Comparison of ENCODE assay signal across 8 cellular contexts in the genomic region with DNA sequence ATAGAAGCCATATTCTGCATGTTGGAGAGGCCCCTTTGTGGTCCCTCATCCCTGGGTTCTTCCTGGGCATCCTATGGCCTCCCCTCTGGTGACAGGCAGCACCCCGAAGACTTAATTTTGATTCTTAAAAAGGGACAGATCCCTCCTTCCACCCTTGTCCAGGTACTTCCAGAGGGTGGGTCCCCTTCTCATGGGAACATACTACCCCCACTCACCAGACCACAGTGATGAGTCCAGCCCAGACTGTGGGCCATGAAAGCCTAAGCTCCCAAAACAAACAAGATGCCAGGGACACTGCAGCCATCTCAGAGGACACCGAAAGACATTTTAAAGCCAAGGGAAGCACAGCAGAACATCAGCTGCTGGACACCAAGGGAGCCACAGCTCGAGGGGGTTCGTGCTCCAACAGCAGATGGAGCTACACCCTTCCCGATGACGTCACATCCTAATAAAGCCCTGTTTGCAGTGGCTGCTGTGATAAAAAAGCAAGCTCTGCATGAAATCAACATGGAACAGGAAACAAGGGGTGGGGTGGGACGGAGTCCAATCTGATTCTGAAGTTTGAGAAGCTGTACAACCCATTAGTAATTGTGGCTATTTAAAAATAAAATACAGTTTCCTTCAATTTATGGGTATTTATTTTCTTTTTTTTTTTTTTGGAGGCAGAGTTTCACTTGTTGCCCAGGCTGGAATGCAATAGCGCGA. TPM values are rescaled to one million over a fixed set of nuclear protein-coding genes. Genes with fewer than 3 reads are reported as not detected.
DNase-seq lines count a peak whose midpoint lies in the region; ATAC-seq and FAIRE-seq lines count a peak whose summit lies in the region.

No MANE protein-coding gene starts in this region.

- no peaks in the 10 kb centered on the region for H3K9me3 Mint-ChIP-seq in CD8-positive, alpha-beta memory T cell

- H3K4me3 ChIP-seq in CD8-positive, alpha-beta memory T cell (ENCODE audit: low read length): no peak overlapping the region
- H3K4me3 ChIP-seq in mesodermal cell (ENCODE audit: extremely low read depth, insufficient read depth, low read length, poor library complexity, severe bottlenecking) (no peak overlapping the region), urinary bladder (ENCODE audit: low read depth, low read length) (no peak overlapping the region)

- no peaks in the 10 kb centered on the region for H3K27me3 Mint-ChIP-seq in CD8-positive, alpha-beta memory T cell

- DNase-seq in CD8-positive, alpha-beta memory T cell: peak; percentile 9 to 45 (median 16)
- DNase-seq in HuH-7 (ENCODE audit: low spot score) (peak; percentile 42), T-helper 9 cell (peak; percentile 15), NCI-H2107 (lab: John Stamatoyannopoulos, UW) (no peak)

- peak overlapping the region in 5 of 7 donors; percentile 23 to 77 (median 34) for H3K4me3 Mint-ChIP-seq in CD8-positive, alpha-beta memory T cell

- FAIRE-seq in endometrium (lab: Jason Lieb, UNC): peak; percentile 71

- H3K27ac Mint-ChIP-seq in CD8-positive, alpha-beta memory T cell: peak overlapping the region; percentile 65 to 97 (median 83)

- no peaks in the 10 kb centered on the region for H3K27me3 ChIP-seq in CD8-positive, alpha-beta memory T cell (ENCODE audit: insufficient read depth, low read length, poor library complexity, severe bottlenecking)

- CTCF ChIA-PET in CD8-positive, alpha-beta memory T cell (lab: Charles Lee): interaction anchor here (1.2 kb wide), 1 partner anchor 48 kb away, joined by 7 read pairs; no protein-coding TSS in a partner anchor

- ATAC-seq in HG02571 (IDR thresholded peaks at IDR 0.05; ENCODE audit: unreplicated experiment): no peak

- POLR2A ChIA-PET in CD8-positive, alpha-beta memory T cell (lab: Charles Lee): no interaction called here

- H3K4me1 ChIP-seq in CD8-positive, alpha-beta memory T cell (ENCODE audit: insufficient read depth, low read length): peaks cover 72% of the 10 kb centered on the region
- peaks cover 29% of the 10 kb centered on the region for H3K4me1 ChIP-seq in mesodermal cell (ENCODE audit: control insufficient read depth, insufficient read depth, low read length, poor library complexity, severe bottlenecking)
- peaks cover 7% of the 10 kb centered on the region for H3K4me1 ChIP-seq in urinary bladder (ENCODE audit: insufficient read depth)

- 56 to 65% methylated on average over 3 to 5 of the region's 9 CpGs for WGBS in mesodermal cell (ENCODE audit: insufficient coverage in 2 of 2), 2 experiments
- 23% methylated on average over 9 of the region's 9 CpGs for WGBS in urinary bladder

- peaks cover 0 to 16% (median 0%) of the 10 kb centered on the region in 3 donors for H3K36me3 Mint-ChIP-seq in CD8-positive, alpha-beta memory T cell

- H3K27ac ChIP-seq in CD8-positive, alpha-beta memory T cell (ENCODE audit: low read depth, low read length): no peak overlapping the region
- peak overlapping the region; percentile 74 for H3K27ac ChIP-seq in mesodermal cell (ENCODE audit: low read depth, low read length, severe bottlenecking)
- H3K27ac ChIP-seq in urinary bladder (ENCODE audit: low read depth): peak overlapping the region; percentile 73

- H3K9me3 ChIP-seq in CD8-positive, alpha-beta memory T cell (ENCODE audit: low read length): no peaks in the 10 kb centered on the region
- no peaks in the 10 kb centered on the region for H3K9me3 ChIP-seq in mesodermal cell (ENCODE audit: control insufficient read depth, low read length)

- peaks cover 3% of the 10 kb centered on the region for H3K36me3 ChIP-seq in CD8-positive, alpha-beta memory T cell (ENCODE audit: insufficient read depth, low read length)
- H3K36me3 ChIP-seq in mesodermal cell (ENCODE audit: control insufficient read depth, insufficient read depth, low read length) (peaks cover 63% of the 10 kb centered on the region), urinary bladder (ENCODE audit: insufficient read depth) (no peaks in the 10 kb centered on the region)

- peaks cover 72 to 93% (median 83%) of the 10 kb centered on the region in 3 donors for H3K4me1 Mint-ChIP-seq in CD8-positive, alpha-beta memory T cell

RNA-seq across cellular contexts. Expression of gene GNB1, which starts 32.4 kb away (rescaled TPM):
- total RNA-seq in CD8-positive, alpha-beta memory T cell: 100 to 1,000 TPM; 436 to 470 TPM
- 114 TPM for polyA plus RNA-seq in CD8-positive, alpha-beta memory T cell
- polyA plus RNA-seq in mesodermal cell (2013, experiment 1 of 2): 351 TPM
- polyA plus RNA-seq in mesodermal cell (2013, experiment 2 of 2): 314 TPM
- total RNA-seq in urinary bladder: 123 TPM
- polyA plus RNA-seq in urinary bladder: 200 TPM

RNA-seq across cellular contexts. Expression of gene CALML6, which starts 56.5 kb away (rescaled TPM):
- total RNA-seq in CD8-positive, alpha-beta memory T cell: under 1 TPM; 0.46 to 0.78 TPM
- not detected for polyA plus RNA-seq in CD8-positive, alpha-beta memory T cell
- 0.29 TPM for polyA plus RNA-seq in mesodermal cell (2013, experiment 1 of 2)
- polyA plus RNA-seq in mesodermal cell (2013, experiment 2 of 2): 0.25 TPM
- total RNA-seq in urinary bladder: 0.37 TPM
- polyA plus RNA-seq in urinary bladder: 0.22 TPM
